In genomic region chr17:43645450-43645764, GRCh38 we compare ENCODE assay signal across 14 cellular contexts. TPM values are rescaled to one million over a fixed set of nuclear protein-coding genes. Genes with fewer than 3 reads are reported as not detected.
A peak's percentile ranks its signal among the peaks of the same experiment; 100 is the strongest.
DNase-seq lines count a peak whose midpoint lies in the region; ATAC-seq and TF ChIP-seq lines count a peak whose summit lies in the region.
"Had no signal": no experiment of that assay in that cellular context is flagged by ENCODE, and none has a peak within 500 bp of the region (broad histone marks: within the 10 kb centered on the region; RNA-seq: fewer than 3 reads in every experiment).

No MANE protein-coding gene starts in this region.

- peaks cover 17 to 34% (median 21%) of the 10 kb centered on the region in 3 donors for H3K27me3 Mint-ChIP-seq in CD14-positive monocyte (ENCODE audit: low read depth in 3 of 3)
- peaks cover 9% of the 10 kb centered on the region for H3K27me3 Mint-ChIP-seq in T-helper 17 cell
- H3K27me3 Mint-ChIP-seq: central memory CD8-positive, alpha-beta T cell had no signal

- H3K4me1 Mint-ChIP-seq in CD14-positive monocyte (peaks cover 28% of the 10 kb centered on the region), T-helper 17 cell (peaks cover 23% of the 10 kb centered on the region)

- no peak overlapping the region for H3K27ac ChIP-seq in iPS-20b (ENCODE audit: low read length)
- H3K27ac ChIP-seq in skeletal muscle tissue (ENCODE audit: low read depth, low read length), result peak overlapping the region; percentile 82

- H3K9me3 ChIP-seq in T-helper 17 cell (ENCODE audit: control insufficient read depth, low read length, poor library complexity, severe bottlenecking) (no peaks in the 10 kb centered on the region), iPS-20b (ENCODE audit: insufficient read depth, low read depth, low read length) (no peaks in the 10 kb centered on the region), skeletal muscle tissue (ENCODE audit: control insufficient read depth in 3 of 3, low read length in 3 of 3) (no peaks in the 10 kb centered on the region)

- H3K36me3 ChIP-seq in iPS-20b (ENCODE audit: insufficient read depth, low read depth, low read length) (no peaks in the 10 kb centered on the region), skeletal muscle tissue (ENCODE audit: control insufficient read depth in 3 of 3, insufficient read depth in 3 of 3, low read length in 3 of 3) (no peaks in the 10 kb centered on the region)

- no peaks in the 10 kb centered on the region for H3K36me3 Mint-ChIP-seq in CD14-positive monocyte
- H3K36me3 Mint-ChIP-seq in T-helper 17 cell (ENCODE audit: low read depth), result no peaks in the 10 kb centered on the region

- H3K27me3 ChIP-seq in iPS-20b (ENCODE audit: insufficient read depth, low read length), result peaks cover 23% of the 10 kb centered on the region
- H3K27me3 ChIP-seq in skeletal muscle tissue (ENCODE audit: control insufficient read depth in 3 of 3, insufficient read depth in 3 of 3, low read length in 3 of 3), result peaks cover 4 to 11% (median 7%) of the 10 kb centered on the region in 3 donors

- no peak overlapping the region for H3K27ac Mint-ChIP-seq in CD14-positive monocyte
- no peak overlapping the region for H3K27ac Mint-ChIP-seq in T-helper 17 cell
- H3K27ac Mint-ChIP-seq: activated CD4-positive, alpha-beta memory T cell treated with anti-CD3 and anti-CD28 coated beads, Interleukin-2, amount 10 ng/mL, durations not matched to agents 7 days and 5 days had no signal

- H3K4me1 ChIP-seq in iPS-20b (ENCODE audit: insufficient read depth, low read length) (peaks cover 4% of the 10 kb centered on the region), skeletal muscle tissue (ENCODE audit: control insufficient read depth in 3 of 3, insufficient read depth in 3 of 3, low read length in 3 of 3) (peaks cover 6 to 16% (median 9%) of the 10 kb centered on the region in 3 donors)

- intact Hi-C loops in CD14-positive monocyte (cut with micrococcal nuclease), result loop anchor here in 1 of 2 donors (5.0 kb wide), 1 partner anchor 38 kb away; no protein-coding TSS in a partner anchor

- DNase-seq in CD14-positive monocyte (ENCODE audit: low spot score) (no peak), T-helper 17 cell (no peak), NCI-H146 (lab: John Stamatoyannopoulos, UW) (no peak), hypothalamus (lab: John Stamatoyannopoulos, UW) (no peak)
- no peak for DNase-seq in stimulated activated CD4-positive, alpha-beta T cell treated with anti-CD3 and anti-CD28 coated beads, Interleukin-4, amount 100 ng/mL, for 1 hour
- DNase-seq: activated CD4-positive, alpha-beta memory T cell treated with anti-CD3 and anti-CD28 coated beads, Interleukin-2, amount 10 ng/mL, durations not matched to agents 7 days and 5 days; DMS79; Kasumi-1; NCI-H1930; RPMI8226 had no signal

- no peak overlapping the region for H3K9ac ChIP-seq in iPS-20b (ENCODE audit: low read depth, low read length)
- H3K9ac ChIP-seq in skeletal muscle tissue (ENCODE audit: low read depth in 1 of 3, low read length in 3 of 3), result peak overlapping the region; percentile 51 to 70 (median 53)

- H3K4me3 Mint-ChIP-seq in CD14-positive monocyte, result peak overlapping the region; percentile 71 to 86
- peak overlapping the region; percentile 69 for H3K4me3 Mint-ChIP-seq in T-helper 17 cell
- H3K4me3 Mint-ChIP-seq: activated CD4-positive, alpha-beta memory T cell treated with anti-CD3 and anti-CD28 coated beads, Interleukin-2, amount 10 ng/mL, durations not matched to agents 7 days and 5 days; central memory CD8-positive, alpha-beta T cell had no signal

- H3K9me3 Mint-ChIP-seq in CD14-positive monocyte, result peaks cover 0 to 3% (median 0%) of the 10 kb centered on the region in 7 donors
- H3K9me3 Mint-ChIP-seq: activated CD4-positive, alpha-beta memory T cell treated with anti-CD3 and anti-CD28 coated beads, Interleukin-2, amount 10 ng/mL, durations not matched to agents 7 days and 5 days; central memory CD8-positive, alpha-beta T cell had no signal

- peak overlapping the region; percentile 56; the same call in 1 of the 2 replicates for H3K4me3 ChIP-seq in iPS-20b (ENCODE audit: low read length)
- peak overlapping the region in 2 of 3 donors; percentile 43 to 60 for H3K4me3 ChIP-seq in skeletal muscle tissue (ENCODE audit: low read length in 3 of 3)

- ATAC-seq in T-helper 17 cell (no peak), HG02870 (IDR thresholded peaks at IDR 0.05; ENCODE audit: unreplicated experiment) (no peak)

- no peak for TF ChIP-seq CTCF in CD14-positive monocyte (IDR thresholded peaks at IDR 0.05)

RNA-seq across cellular contexts. Expression of gene MEOX1, which starts 16.3 kb away (rescaled TPM):
- polyA plus RNA-seq in CD14-positive monocyte, result under 1 TPM in 1 of 2 donors, not detected in 1; 0.06 TPM
- total RNA-seq in T-helper 17 cell, result 1 to 10 TPM; 5.5 to 6.0 TPM
- total RNA-seq in skeletal muscle tissue, result 12.5 TPM
